ENCODE assay signal across 27 cellular contexts in genomic region chr1:87972818-87973217, GRCh38.
"Had no signal": no experiment of that assay in that cellular context is flagged by ENCODE, and none has a peak within 500 bp of the region (broad histone marks: within the 10 kb centered on the region; RNA-seq: fewer than 3 reads in every experiment).

No MANE protein-coding gene starts in this region.

- DNase-seq: activated CD4-positive, alpha-beta T cell treated with anti-CD3 and anti-CD28 coated beads for 48 hours; activated CD4-positive, alpha-beta T cell treated with anti-CD3 and anti-CD28 coated beads, Interleukin-2, amount 50 U/mL, for 48 hours; activated CD8-positive, alpha-beta memory T cell treated with anti-CD3 and anti-CD28 coated beads for 24 hours; activated effector memory CD4-positive, alpha-beta T cell treated with Interleukin-2 at 50 U/mL for 16 hours; activated naive CD4-positive, alpha-beta T cell treated with Interleukin-2 at 50 U/mL for 16 hours; anterior cingulate cortex; brain microvascular endothelial cell; caudate nucleus; islet precursor cell; mammary epithelial cell; nephron progenitor cell; nucleus accumbens; pancreas; retina; stimulated activated CD4-positive, alpha-beta T cell treated with anti-CD3 and anti-CD28 coated beads, Interleukin-15, amount 100 ng/mL, for 24 hours; stimulated activated CD4-positive, alpha-beta T cell treated with anti-CD3 and anti-CD28 coated beads, Interleukin-2, amount 100 ng/mL, for 24 hours; stimulated activated naive B cell treated with anti-CD40 and anti-IgM and Interleukin-4, amounts not matched to agents 10 μg/mL and 1 μg/mL and 100 μg/mL, for 72 hours; stomach; T-helper 9 cell; tibial artery; upper lobe of right lung; WERI-Rb-1 had no signal

- H3K9me3 Mint-ChIP-seq: nephron progenitor cell; stimulated activated naive B cell treated with anti-CD40 and anti-IgM and Interleukin-4, amounts not matched to agents 10 μg/mL and 1 μg/mL and 100 μg/mL, for 72 hours; T-helper 1 cell treated with Interleukin-12 subunit alpha and Interleukin-12 subunit beta and Interleukin-4 antibody, amounts not matched to agents 30 μg/mL and 1 μg/mL, for 36 hours had no signal

- H3K4me3 ChIP-seq: pancreas, prostate gland, stomach, suprapubic skin, tibial artery, upper lobe of right lung had no signal

- H3K9me3 ChIP-seq: pancreas, prostate gland, stomach, suprapubic skin, tibial artery, upper lobe of right lung had no signal

- ATAC-seq: activated CD4-positive, CD25-positive, alpha-beta regulatory T cell treated with anti-CD3 and anti-CD28 coated beads, Interleukin-2, amount 50 U/mL, for 24 hours; pancreas; stimulated activated naive B cell treated with anti-CD40 and anti-IgM and Interleukin-4, amounts not matched to agents 10 μg/mL and 1 μg/mL and 100 μg/mL, for 72 hours; upper lobe of right lung had no signal

- H3K4me1 ChIP-seq: pancreas, prostate gland, suprapubic skin, upper lobe of right lung had no signal

- H3K27ac ChIP-seq: brain microvascular endothelial cell, pancreas, prostate gland, stomach, suprapubic skin, tibial artery, upper lobe of right lung, WERI-Rb-1 had no signal

- H3K27me3 ChIP-seq: brain microvascular endothelial cell, pancreas, stomach, suprapubic skin, tibial artery, upper lobe of right lung had no signal

- H3K4me1 Mint-ChIP-seq: stimulated activated naive B cell treated with anti-CD40 and anti-IgM and Interleukin-4, amounts not matched to agents 10 μg/mL and 1 μg/mL and 100 μg/mL, for 72 hours had no signal

- H3K27ac Mint-ChIP-seq: activated naive CD8-positive, alpha-beta T cell; nephron progenitor cell; stimulated activated naive B cell treated with anti-CD40 and anti-IgM and Interleukin-4, amounts not matched to agents 10 μg/mL and 1 μg/mL and 100 μg/mL, for 72 hours; T-helper 1 cell treated with Interleukin-12 subunit alpha and Interleukin-12 subunit beta and Interleukin-4 antibody, amounts not matched to agents 30 μg/mL and 1 μg/mL, for 36 hours had no signal

- H3K4me3 Mint-ChIP-seq: activated naive CD8-positive, alpha-beta T cell; nephron progenitor cell; stimulated activated naive B cell treated with anti-CD40 and anti-IgM and Interleukin-4, amounts not matched to agents 10 μg/mL and 1 μg/mL and 100 μg/mL, for 72 hours; T-helper 1 cell treated with Interleukin-12 subunit alpha and Interleukin-12 subunit beta and Interleukin-4 antibody, amounts not matched to agents 30 μg/mL and 1 μg/mL, for 36 hours had no signal

- H3K36me3 ChIP-seq: brain microvascular endothelial cell, pancreas, prostate gland, stomach, suprapubic skin, tibial artery, upper lobe of right lung, WERI-Rb-1 had no signal

- H3K36me3 Mint-ChIP-seq: activated naive CD8-positive, alpha-beta T cell; stimulated activated naive B cell treated with anti-CD40 and anti-IgM and Interleukin-4, amounts not matched to agents 10 μg/mL and 1 μg/mL and 100 μg/mL, for 72 hours had no signal
